In genomic region chr9:111961575-111961974, GRCh38 we compare ENCODE assay signal across 12 cellular contexts.
DNase-seq lines count a peak whose midpoint lies in the region; ATAC-seq and TF ChIP-seq lines count a peak whose summit lies in the region.
"Had no signal": no experiment of that assay in that cellular context is flagged by ENCODE, and none has a peak within 500 bp of the region (broad histone marks: within the 10 kb centered on the region; RNA-seq: fewer than 3 reads in every experiment).

No MANE protein-coding gene starts in this region.

- DNase-seq in NCI-H510A (lab: John Stamatoyannopoulos, UW) (peak; percentile 84), dermis blood vessel endothelial cell (peak; percentile 97), GM20000 (ENCODE audit: low spot score) (no peak), endothelial cell (ENCODE audit: low spot score) (no peak), GM10248 (ENCODE audit: extremely low spot score) (no peak)
- DNase-seq: activated CD4-positive, alpha-beta T cell treated with anti-CD3 and anti-CD28 coated beads, Interleukin-2, amount 50 U/mL, for 48 hours; GF-D8; stimulated activated naive CD4-positive, alpha-beta T cell had no signal

- H3K27me3 ChIP-seq in skeletal muscle tissue (ENCODE audit: control insufficient read depth in 3 of 3, insufficient read depth in 3 of 3, low read length in 3 of 3): no peaks in the 10 kb centered on the region

- H3K36me3 ChIP-seq in skeletal muscle tissue (ENCODE audit: control insufficient read depth in 3 of 3, insufficient read depth in 3 of 3, low read length in 3 of 3): no peaks in the 10 kb centered on the region
- H3K36me3 ChIP-seq: prostate gland had no signal

- TF ChIP-seq CTCF in GM20000 (IDR thresholded peaks at IDR 0.05; ENCODE audit: extremely low read depth, missing control alignments) (no peak), endothelial cell (IDR thresholded peaks at IDR 0.05; ENCODE audit: unreplicated experiment) (no peak), GM10248 (IDR thresholded peaks at IDR 0.05; ENCODE audit: control extremely low read depth, extremely low read depth, low read depth, missing control alignments) (no peak)

- H3K4me3 ChIP-seq in skeletal muscle tissue (ENCODE audit: low read length in 3 of 3): no peak overlapping the region
- H3K4me3 ChIP-seq: prostate gland had no signal

- H3K27ac Mint-ChIP-seq in endothelial cell (ENCODE audit: unreplicated experiment): no peak overlapping the region

- no peak overlapping the region for H3K4me3 Mint-ChIP-seq in endothelial cell (ENCODE audit: unreplicated experiment)

- 0 out of 2 replicates have a peak, but pooled peaks have one; percentile 4 for TF ChIP-seq RAD21 in Ishikawa (IDR thresholded peaks at IDR 0.05; ENCODE audit: low read depth)

- CTCF ChIA-PET in GM10248 (lab: Yijun Ruan, JAX): interaction anchor here (1.2 to 1.6 kb wide), 2 partner anchors 23 to 26 kb away, joined by 3 read pairs; no protein-coding TSS in a partner anchor

- peak overlapping the region; percentile 3 for H3K27ac ChIP-seq in skeletal muscle tissue (ENCODE audit: low read depth, low read length)
- H3K27ac ChIP-seq: prostate gland had no signal

- POLR2A ChIA-PET in GM10248 (lab: Yijun Ruan, JAX): no interaction called here

- H3K4me1 ChIP-seq in skeletal muscle tissue (ENCODE audit: control insufficient read depth in 3 of 3, insufficient read depth in 3 of 3, low read length in 3 of 3): peaks cover 8 to 24% (median 10%) of the 10 kb centered on the region in 3 donors
- H3K4me1 ChIP-seq: prostate gland had no signal

- no peak for ATAC-seq in HG02970 (IDR thresholded peaks at IDR 0.05; ENCODE audit: low FRiP score, unreplicated experiment)

- peaks cover 14% of the 10 kb centered on the region for H3K4me1 Mint-ChIP-seq in endothelial cell (ENCODE audit: unreplicated experiment)

- H3K9ac ChIP-seq in skeletal muscle tissue (ENCODE audit: low read depth in 1 of 3, low read length in 3 of 3): no peak overlapping the region

- peak; percentile 70 for TF ChIP-seq EP300 in Ishikawa (IDR thresholded peaks at IDR 0.05; ENCODE audit: borderline replicate concordance)

- H3K27me3 Mint-ChIP-seq in endothelial cell (ENCODE audit: unreplicated experiment): peaks cover 1% of the 10 kb centered on the region

- H3K9me3 Mint-ChIP-seq in endothelial cell (ENCODE audit: unreplicated experiment): no peaks in the 10 kb centered on the region

- no peaks in the 10 kb centered on the region for H3K36me3 Mint-ChIP-seq in endothelial cell (ENCODE audit: low read depth, unreplicated experiment)

- no peaks in the 10 kb centered on the region for H3K9me3 ChIP-seq in skeletal muscle tissue (ENCODE audit: control insufficient read depth in 3 of 3, low read length in 3 of 3)
- H3K9me3 ChIP-seq: prostate gland had no signal

TF ChIP-seq in Ishikawa, 13 proteins besides CTCF, POLR2A, EP300 and RAD21:
- TF ChIP-seq CEBPB (IDR thresholded peaks at IDR 0.05): no peak
- no peak for TF ChIP-seq CREB1 (IDR thresholded peaks at IDR 0.05; ENCODE audit: low read depth)
- no peak for TF ChIP-seq USF1 (IDR thresholded peaks at IDR 0.05)
- no peak for TF ChIP-seq EGR1 (IDR thresholded peaks at IDR 0.05)
- TF ChIP-seq FOXM1 (IDR thresholded peaks at IDR 0.05; ENCODE audit: borderline replicate concordance, low read depth): peak; percentile 61; the same call in 1 of the 2 replicates
- peak; percentile 71 for TF ChIP-seq TEAD4 (IDR thresholded peaks at IDR 0.05)
- 0 out of 2 replicates have a peak, but pooled peaks have one; percentile 26 for TF ChIP-seq ZBTB7A (IDR thresholded peaks at IDR 0.05; ENCODE audit: low read depth)
- peak; percentile 72 for TF ChIP-seq TCF12 (IDR thresholded peaks at IDR 0.05; ENCODE audit: low read depth)
- TF ChIP-seq YY1 (IDR thresholded peaks at IDR 0.05; ENCODE audit: low read depth): peak; percentile 28; the same call in 1 of the 2 replicates
- TF ChIP-seq, protein P1, sequence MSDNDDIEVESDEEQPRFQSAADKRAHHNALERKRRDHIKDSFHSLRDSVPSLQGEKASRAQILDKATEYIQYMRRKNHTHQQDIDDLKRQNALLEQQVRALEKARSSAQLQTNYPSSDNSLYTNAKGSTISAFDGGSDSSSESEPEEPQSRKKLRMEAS (IDR thresholded peaks at IDR 0.05): peak; percentile 39; the same call in 1 of the 2 replicates
- TF ChIP-seq TAF1 (IDR thresholded peaks at IDR 0.05; ENCODE audit: low read depth): no peak
- no peak for TF ChIP-seq REST (IDR thresholded peaks at IDR 0.05; ENCODE audit: low read depth)
- peak; percentile 97 for TF ChIP-seq NFIC (IDR thresholded peaks at IDR 0.05)

Comparison
In these comparisons a context has a peak if more than half of its experiments do, and no peak if none do; other contexts are left out.
1. DNase-seq: peak in NCI-H510A (single experiment) and dermis blood vessel endothelial cell (single experiment); none in GM20000 (single experiment), endothelial cell (single experiment) and GM10248 (single experiment).